In the genomic region with DNA sequence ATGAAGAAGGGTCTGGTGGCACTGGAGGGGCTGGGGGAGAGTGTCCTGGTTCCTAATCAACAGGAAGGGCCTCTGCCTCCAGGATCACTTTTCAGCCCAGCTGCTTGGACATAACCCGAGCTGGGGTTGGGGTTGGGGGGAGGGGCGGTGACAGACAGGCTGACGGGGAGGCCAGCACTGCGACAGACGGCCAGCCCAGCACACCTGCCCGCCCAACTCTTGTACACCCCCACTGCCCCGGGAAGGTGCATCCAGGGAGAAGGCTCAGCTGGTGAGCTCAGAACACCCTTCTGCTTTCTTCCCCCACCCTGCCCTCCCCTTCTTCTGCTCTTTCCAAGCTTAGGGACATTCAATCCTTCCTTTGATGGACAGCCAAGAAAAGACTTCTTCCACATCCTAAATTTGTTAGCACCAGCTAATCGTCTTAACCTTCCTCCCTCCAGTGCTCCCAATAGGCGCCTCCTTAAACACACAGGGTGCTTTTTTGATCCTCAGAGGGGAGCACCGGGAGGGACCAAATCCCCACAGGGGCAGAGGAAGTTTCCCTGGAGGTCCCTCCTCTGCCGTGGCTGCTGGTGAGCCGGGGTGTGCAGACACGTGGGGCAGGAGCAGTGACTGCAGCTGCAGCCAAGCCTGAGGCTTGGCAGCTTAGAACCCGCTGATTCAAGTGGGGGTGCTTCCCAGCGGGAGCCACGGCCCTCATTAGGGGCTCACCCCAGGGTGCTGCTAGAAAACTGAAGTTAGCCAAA, we compare ENCODE assay signal across 14 cellular contexts. TPM values are rescaled to one million over a fixed set of nuclear protein-coding genes. Genes with fewer than 3 reads are reported as not detected.
DNase-seq lines count a peak whose midpoint lies in the region; ATAC-seq lines count a peak whose summit lies in the region.
"Had no signal": no experiment of that assay in that cellular context is flagged by ENCODE, and none has a peak within 500 bp of the region (broad histone marks: within the 10 kb centered on the region; RNA-seq: fewer than 3 reads in every experiment).

No MANE protein-coding gene starts in this region.

- no peaks in the 10 kb centered on the region for H3K27me3 ChIP-seq in skeletal muscle satellite cell (ENCODE audit: control insufficient read depth, insufficient read depth, low read length)

- ATAC-seq in left cardiac atrium (peak; percentile 20 to 35), HG03354 (IDR thresholded peaks at IDR 0.05; ENCODE audit: poor library complexity, severe bottlenecking, unreplicated experiment) (no peak)
- ATAC-seq: HCT116; naive thymus-derived CD4-positive, alpha-beta T cell had no signal

- H3K9me3 ChIP-seq in skeletal muscle satellite cell (replicated peaks; ENCODE audit: low read length), result no peaks in the 10 kb centered on the region

- peak overlapping the region; percentile 38 for H3K9ac ChIP-seq in skeletal muscle satellite cell (ENCODE audit: low read depth, low read length)

- intact Hi-C loops in left cardiac atrium (cut with DNase I), result no loop called here

- H3K4me3 ChIP-seq in skeletal muscle satellite cell (ENCODE audit: low read length), result no peak overlapping the region

- no peaks in the 10 kb centered on the region for H3K36me3 ChIP-seq in skeletal muscle satellite cell (ENCODE audit: insufficient read depth, low read length)

- DNase-seq in HCEC 1CT (peak; percentile 25), NCI-H82 treated with DMSO at 0.1 percent for 48 hours (lab: John Stamatoyannopoulos, UW; ENCODE audit: unreplicated experiment) (peak; percentile 59), left cardiac atrium (no peak), HUDEP-2 (lab: John Stamatoyannopoulos, UW; ENCODE audit: unreplicated experiment in 76 of 76) (no peak), NCI-H446 (lab: John Stamatoyannopoulos, UW) (no peak), H4 (ENCODE audit: low spot score) (no peak)
- DNase-seq: activated CD4-positive, alpha-beta T cell treated with anti-CD3 and anti-CD28 coated beads, Interleukin-2, amount 50 U/mL, for 48 hours; activated effector memory CD4-positive, alpha-beta T cell treated with anti-CD3 and anti-CD28 coated beads, Interleukin-2, amount 50 U/mL, for 16 hours; naive thymus-derived CD4-positive, alpha-beta T cell; trophoblast cell had no signal

- H3K4me2 ChIP-seq in skeletal muscle satellite cell (ENCODE audit: low read length), result peak overlapping the region; percentile 57

- H3K4me1 ChIP-seq in skeletal muscle satellite cell (ENCODE audit: control insufficient read depth, insufficient read depth, low read length), result peaks cover 16% of the 10 kb centered on the region

RNA-seq across cellular contexts. Expression of a gene that starts 44.7 kb away (rescaled TPM):
- total RNA-seq in left cardiac atrium, result 1 to 10 TPM; 3.8 to 6.7 TPM
- 0.25 and 1.7 TPM in 2 replicates for total RNA-seq in skeletal muscle satellite cell (2012; rRNA removed)
- total RNA-seq in H4 (2014; rRNA removed; shearing (Covaris generic)), result 0.50 and 0.53 TPM in 2 replicates
- total RNA-seq: T-helper 1 cell treated with Interleukin-12 subunit alpha and Interleukin-12 subunit beta and Interleukin-4 antibody, amounts not matched to agents 30 ng/mL and 1 ng/mL, for 36 hours had no signal

Comparison
In these comparisons a context has a peak if more than half of its experiments do, and no peak if none do; other contexts are left out.
1. DNase-seq: peak in HCEC 1CT (single experiment) and NCI-H82 treated with DMSO at 0.1 percent for 48 hours (single experiment); none in left cardiac atrium (single experiment), HUDEP-2 (0 of 76), NCI-H446 (0 of 2) and H4 (single experiment).